ENCODE assay signal across 24 cellular contexts in genomic region chr9:36286388-36286787, GRCh38. TPM values are rescaled to one million over a fixed set of nuclear protein-coding genes. Genes with fewer than 3 reads are reported as not detected.
A peak's percentile ranks its signal among the peaks of the same experiment; 100 is the strongest.
DNase-seq lines count a peak whose midpoint lies in the region; ATAC-seq, FAIRE-seq and TF ChIP-seq lines count a peak whose summit lies in the region.
"Had no signal": no experiment of that assay in that cellular context is flagged by ENCODE, and none has a peak within 500 bp of the region (broad histone marks: within the 10 kb centered on the region; RNA-seq: fewer than 3 reads in every experiment).

No MANE protein-coding gene starts in this region.

- no peaks in the 10 kb centered on the region for H3K36me3 Mint-ChIP-seq in stimulated activated effector memory CD8-positive, alpha-beta T cell treated with anti-CD3 and anti-CD28 coated beads, Interleukin-12 subunit alpha, Interleukin-12 subunit beta, amount 100 ng/mL, for 72 hours
- H3K36me3 Mint-ChIP-seq: CD14-positive monocyte had no signal

- intact Hi-C loops in left colon (cut with DNase I, micrococcal nuclease) (no loop called here), aorta (cut with DNase I) (no loop called here)

- H3K79me2 ChIP-seq in trophoblast cell (ENCODE audit: control insufficient read depth, insufficient read depth, low read length, poor library complexity), result no peaks in the 10 kb centered on the region

- H3K36me3 ChIP-seq in trophoblast cell (ENCODE audit: control insufficient read depth in 1 of 2, insufficient read depth in 2 of 2, low read length in 2 of 2) (no peaks in the 10 kb centered on the region), aorta (ENCODE audit: control insufficient read depth in 1 of 2, insufficient read depth in 2 of 2, low read length in 1 of 2) (no peaks in the 10 kb centered on the region)
- H3K36me3 ChIP-seq: BE2C; BLaER1 treated with 17β-estradiol and CSF1 and Interleukin-3, amounts not matched to agents 10 nM and 100 nM had no signal

- no peak overlapping the region for H2AK5ac ChIP-seq in trophoblast cell (ENCODE audit: low read length)

- ATAC-seq in A549, result no peak
- peak; percentile 44 for ATAC-seq in left colon
- no peak for ATAC-seq in stimulated activated effector memory CD8-positive, alpha-beta T cell treated with anti-CD3 and anti-CD28 coated beads, Interleukin-12 subunit alpha, Interleukin-12 subunit beta, amount 100 ng/mL, for 72 hours
- ATAC-seq in aorta (ENCODE audit: low FRiP score), result no peak

- peak overlapping the region; percentile 36 for H2BK12ac ChIP-seq in trophoblast cell (ENCODE audit: low read length)

- H4K91ac ChIP-seq in trophoblast cell (ENCODE audit: low read depth, low read length), result no peak overlapping the region

- no peak overlapping the region for H3K4ac ChIP-seq in trophoblast cell (ENCODE audit: low read depth, low read length)

- no peak overlapping the region for H4K8ac ChIP-seq in trophoblast cell (ENCODE audit: low read depth, low read length)

- TF ChIP-seq RAD21 in A549 (conservative IDR thresholded peaks at IDR 0.05 in 1 of 2, IDR thresholded peaks at IDR 0.05 in 1 of 2), result no peak

- H3K4me3 Mint-ChIP-seq in stimulated activated effector memory CD8-positive, alpha-beta T cell treated with anti-CD3 and anti-CD28 coated beads, Interleukin-12 subunit alpha, Interleukin-12 subunit beta, amount 100 ng/mL, for 72 hours, result no peak overlapping the region
- H3K4me3 Mint-ChIP-seq: CD14-positive monocyte; CD4-positive, alpha-beta T cell; CD8-positive, alpha-beta memory T cell had no signal

- no peak overlapping the region for H2BK5ac ChIP-seq in trophoblast cell (ENCODE audit: low read depth, low read length, poor library complexity)

- H3K9me3 ChIP-seq in A549, result no peaks in the 10 kb centered on the region
- no peaks in the 10 kb centered on the region for H3K9me3 ChIP-seq in trophoblast cell (ENCODE audit: insufficient read depth, low read depth, low read length)
- H3K9me3 ChIP-seq in aorta (ENCODE audit: control insufficient read depth, low read length), result no peaks in the 10 kb centered on the region
- H3K9me3 ChIP-seq: BE2C; BLaER1 treated with 17β-estradiol and CSF1 and Interleukin-3, amounts not matched to agents 10 nM and 100 nM had no signal

- CTCF ChIA-PET in A549 (lab: Yijun Ruan, JAX), result interaction anchor here (1.1 kb wide), 1 partner anchor 21 kb away, joined by 8 read pairs; no protein-coding TSS in a partner anchor

- H3K27ac ChIP-seq in A549 (no peak overlapping the region), trophoblast cell (ENCODE audit: low read depth, low read length) (no peak overlapping the region), aorta (ENCODE audit: low read depth in 1 of 2, low read length in 2 of 2) (no peak overlapping the region)
- H3K27ac ChIP-seq: 22Rv1; BLaER1 treated with 17β-estradiol and CSF1 and Interleukin-3, amounts not matched to agents 10 nM and 100 nM had no signal

- TF ChIP-seq EP300 in A549 (IDR thresholded peaks at IDR 0.05), result no peak

- H3K79me1 ChIP-seq in trophoblast cell (ENCODE audit: low read length), result peaks cover 6% of the 10 kb centered on the region

- POLR2A ChIA-PET in A549 (lab: Yijun Ruan, JAX), result no interaction called here

- no peak for TF ChIP-seq POLR2A in A549 (IDR thresholded peaks at IDR 0.05; ENCODE audit: low read length)

- H3K4me1 Mint-ChIP-seq in stimulated activated effector memory CD8-positive, alpha-beta T cell treated with anti-CD3 and anti-CD28 coated beads, Interleukin-12 subunit alpha, Interleukin-12 subunit beta, amount 100 ng/mL, for 72 hours, result no peaks in the 10 kb centered on the region
- H3K4me1 Mint-ChIP-seq: CD8-positive, alpha-beta memory T cell had no signal

- 80% methylated on average over 6 of the region's 6 CpGs for WGBS in A549 (ENCODE audit: missing lambda C conversion rate)
- no CpG with 5 or more reads among the region's 6 CpGs for WGBS in trophoblast cell (ENCODE audit: extremely low coverage, insufficient coverage, insufficient read length)
- WGBS in aorta, 2 donors, result 53 to 73% methylated on average over 6 of the region's 6 CpGs

- no peak overlapping the region for H3K18ac ChIP-seq in trophoblast cell (ENCODE audit: low read length)

- H3K27me3 ChIP-seq in trophoblast cell (ENCODE audit: insufficient read depth, low read length), result no peaks in the 10 kb centered on the region
- H3K27me3 ChIP-seq in aorta (ENCODE audit: control insufficient read depth in 1 of 2, insufficient read depth in 2 of 2, low read length in 1 of 2), result no peaks in the 10 kb centered on the region
- H3K27me3 ChIP-seq: BE2C; BLaER1 treated with 17β-estradiol and CSF1 and Interleukin-3, amounts not matched to agents 10 nM and 100 nM had no signal

- H3K27ac Mint-ChIP-seq in stimulated activated effector memory CD8-positive, alpha-beta T cell treated with anti-CD3 and anti-CD28 coated beads, Interleukin-12 subunit alpha, Interleukin-12 subunit beta, amount 100 ng/mL, for 72 hours, result no peak overlapping the region
- H3K27ac Mint-ChIP-seq: CD14-positive monocyte; CD4-positive, alpha-beta T cell had no signal

- H3K9me3 Mint-ChIP-seq in stimulated activated effector memory CD8-positive, alpha-beta T cell treated with anti-CD3 and anti-CD28 coated beads, Interleukin-12 subunit alpha, Interleukin-12 subunit beta, amount 100 ng/mL, for 72 hours, result no peaks in the 10 kb centered on the region
- H3K9me3 Mint-ChIP-seq: CD14-positive monocyte; CD4-positive, alpha-beta T cell; CD8-positive, alpha-beta memory T cell had no signal

- no peak overlapping the region for H3K4me3 ChIP-seq in A549
- no peak overlapping the region for H3K4me3 ChIP-seq in trophoblast cell (ENCODE audit: low read depth, low read length)
- H3K4me3 ChIP-seq in aorta (ENCODE audit: low read length in 2 of 2), result no peak overlapping the region
- H3K4me3 ChIP-seq: BLaER1 treated with 17β-estradiol and CSF1 and Interleukin-3, amounts not matched to agents 10 nM and 100 nM had no signal

- no peak overlapping the region for H2BK120ac ChIP-seq in trophoblast cell (ENCODE audit: insufficient read depth, low read length, poor library complexity)

- H2AFZ ChIP-seq in trophoblast cell (ENCODE audit: insufficient read depth, low read length, poor library complexity), result no peak overlapping the region

- TF ChIP-seq CTCF in A549 (IDR thresholded peaks at IDR 0.05), result no peak

- H4K12ac ChIP-seq in trophoblast cell (ENCODE audit: low read depth, low read length), result no peak overlapping the region

- FAIRE-seq in A549 (lab: Jason Lieb, UNC), result no peak
- FAIRE-seq: A204.1, D721Med, G401.6, GM12892 had no signal

- H3K4me1 ChIP-seq in A549 (no peaks in the 10 kb centered on the region), trophoblast cell (ENCODE audit: control insufficient read depth in 1 of 2, insufficient read depth in 2 of 2, low read length in 2 of 2) (peaks cover 10 to 12% of the 10 kb centered on the region in 2 experiments), aorta (ENCODE audit: control insufficient read depth in 1 of 2, insufficient read depth in 2 of 2, low read length in 2 of 2) (no peaks in the 10 kb centered on the region)
- H3K4me1 ChIP-seq: BE2C; BLaER1 treated with 17β-estradiol and CSF1 and Interleukin-3, amounts not matched to agents 10 nM and 100 nM had no signal

- DNase-seq in A549 (ENCODE audit: low read depth in 1 of 2, low spot score in 1 of 2) (no peak), amniotic epithelial cell (ENCODE audit: low read depth) (peak; percentile 40), left colon (no peak), trophoblast cell (peak in 1 of 2 donors; percentile 41), aorta (no peak), H4 (ENCODE audit: low spot score) (no peak)
- no peak for DNase-seq in stimulated activated effector memory CD8-positive, alpha-beta T cell treated with anti-CD3 and anti-CD28 coated beads, Interleukin-12 subunit alpha, Interleukin-12 subunit beta, amount 100 ng/mL, for 72 hours (ENCODE audit: low spot score in 2 of 2)
- DNase-seq: ACHN; AML-193; BE2C; CD4-positive, alpha-beta T cell; CD8-positive, alpha-beta memory T cell; DMS153; DND-41; GOT3; H7; HCEC 1CT had no signal

- H3K4me2 ChIP-seq in A549, result no peak overlapping the region
- H3K4me2 ChIP-seq in trophoblast cell (ENCODE audit: low read length), result no peak overlapping the region
- H3K4me2 ChIP-seq: BLaER1 treated with 17β-estradiol and CSF1 and Interleukin-3, amounts not matched to agents 10 nM and 100 nM had no signal

- H3K9ac ChIP-seq in trophoblast cell (ENCODE audit: low read length), result no peak overlapping the region
- H3K9ac ChIP-seq: BLaER1 treated with 17β-estradiol and CSF1 and Interleukin-3, amounts not matched to agents 10 nM and 100 nM had no signal

- no peak overlapping the region for H3K14ac ChIP-seq in trophoblast cell (ENCODE audit: low read length)

- no peak overlapping the region for H3K23ac ChIP-seq in trophoblast cell (ENCODE audit: low read length)

TF ChIP-seq in A549, 52 proteins besides CTCF, POLR2A, EP300 and RAD21:
- TF ChIP-seq MAFK (IDR thresholded peaks at IDR 0.05; ENCODE audit: partially characterized antibody) (peak; percentile 69), RNF2 (IDR thresholded peaks at IDR 0.05; ENCODE audit: borderline replicate concordance, low read depth) (no peak), SMC3 (IDR thresholded peaks at IDR 0.05) (no peak)

RNA-seq across cellular contexts. Expression of gene GNE, which starts 28.1 kb away (rescaled TPM):
- 32.9 and 39.5 TPM in 2 replicates for polyA plus RNA-seq in A549 (2011; rRNA removed)
- 12.7 and 15.5 TPM in 2 replicates for polyA plus RNA-seq in A549 (2012; cell fraction: cytosol; rRNA removed)
- polyA plus RNA-seq in A549 (2012; cell fraction: nucleus; rRNA removed), result 10.2 and 13.9 TPM in 2 replicates
- 19.2 to 24.1 TPM (median 23.0 TPM) in 3 replicates for polyA plus RNA-seq in A549 (2017; fragmentation: RNase III; extraction: RNeasy Plus Mini Kit Qiagen cat#74134 plus additional on column Dnase treatment)
- polyA minus RNA-seq in A549 (2011; rRNA and poly(A)+ RNA removed), result 51.2 and 60.2 TPM in 2 replicates
- 100 to 1,000 TPM in 1 of 2 donors, 10 to 100 TPM in 1; 94.0 to 196 TPM for total RNA-seq in left colon
- 38.9 and 42.9 TPM in 2 replicates for polyA plus RNA-seq in trophoblast cell (2013)
- total RNA-seq in aorta, result 10 to 100 TPM; 18.3 to 21.2 TPM
- polyA plus RNA-seq in aorta, result 10 to 100 TPM in 1 of 2 donors, 1 to 10 TPM in 1; 7.1 to 12.0 TPM
- total RNA-seq in H4 (2014; rRNA removed; shearing (Covaris generic)), result 28.3 and 29.8 TPM in 2 replicates
